Comparison of ENCODE assay signal across 8 cellular contexts in the genomic region with DNA sequence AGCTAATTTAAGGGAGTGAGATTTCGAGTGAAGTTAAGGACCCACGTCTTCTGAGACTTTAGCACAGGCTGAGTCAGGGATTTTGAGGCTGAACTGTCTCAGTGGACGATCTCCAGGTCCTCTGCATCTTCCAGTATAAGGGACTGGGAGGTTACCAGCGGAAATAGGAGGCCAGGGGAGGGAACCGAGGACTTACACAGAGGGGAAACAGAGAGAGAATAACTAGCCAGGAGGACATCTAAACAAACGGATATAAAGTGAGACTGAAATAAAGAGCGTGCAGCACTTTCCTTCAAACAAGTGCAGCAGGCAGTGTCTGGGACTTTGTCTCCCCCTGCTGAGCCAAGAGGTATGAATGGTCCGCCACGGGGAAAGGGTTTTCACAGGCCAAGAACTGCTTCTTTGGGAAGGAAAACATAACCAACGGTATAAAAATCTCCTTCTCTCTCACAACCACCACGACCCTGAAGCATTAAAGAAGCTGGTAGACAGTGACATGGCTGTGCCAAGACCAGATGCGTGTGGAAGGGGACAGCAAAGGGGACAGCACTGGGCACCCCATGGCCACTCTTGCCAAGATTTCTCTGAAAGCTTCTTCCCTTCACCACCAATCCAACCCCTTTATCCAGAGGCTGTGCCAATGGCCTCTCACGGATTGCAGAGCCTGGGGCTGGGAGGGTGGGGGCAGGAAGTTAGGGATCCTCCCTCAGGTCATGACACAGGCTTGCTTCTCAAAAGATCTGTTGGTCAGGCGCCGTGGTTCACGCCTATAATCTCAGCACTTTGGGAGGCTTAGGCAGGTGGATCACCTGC.
DNase-seq lines count a peak whose midpoint lies in the region; ATAC-seq and TF ChIP-seq lines count a peak whose summit lies in the region.

No MANE protein-coding gene starts in this region.

- H3K9me3 ChIP-seq in CD4-positive, CD25-positive, alpha-beta regulatory T cell (ENCODE audit: control insufficient read depth in 2 of 2, low read length in 2 of 2) = no peaks in the 10 kb centered on the region
- no peaks in the 10 kb centered on the region for H3K9me3 ChIP-seq in PC-9 (ENCODE audit: insufficient read depth, low read depth)
- no peaks in the 10 kb centered on the region for H3K9me3 ChIP-seq in transverse colon

- CTCF ChIA-PET in PC-9 (lab: Charles Lee) = interaction anchor here (0.6 to 1.0 kb wide), 4 partner anchors 10 to 808 kb away, joined by 3 to 7 read pairs (median 3); no protein-coding TSS in a partner anchor

- no peak overlapping the region for H2AFZ ChIP-seq in PC-9

- no peaks in the 10 kb centered on the region for H3F3A ChIP-seq in PC-9 (ENCODE audit: insufficient read depth, low read depth)

- peaks cover 2% of the 10 kb centered on the region for H3K36me3 ChIP-seq in CD4-positive, CD25-positive, alpha-beta regulatory T cell (ENCODE audit: control insufficient read depth, insufficient read depth, low read length)
- no peaks in the 10 kb centered on the region for H3K36me3 ChIP-seq in PC-9 (ENCODE audit: low read depth)
- H3K36me3 ChIP-seq in transverse colon = no peaks in the 10 kb centered on the region

- no peaks in the 10 kb centered on the region for H3K27me3 ChIP-seq in CD4-positive, CD25-positive, alpha-beta regulatory T cell (ENCODE audit: control insufficient read depth, insufficient read depth, low read length)
- H3K27me3 ChIP-seq in PC-9 (ENCODE audit: insufficient read depth, low read depth) (no peaks in the 10 kb centered on the region), foreskin keratinocyte (no peaks in the 10 kb centered on the region), transverse colon (no peaks in the 10 kb centered on the region)

- H3K4me3 Mint-ChIP-seq in CD4-positive, CD25-positive, alpha-beta regulatory T cell = no peak overlapping the region

- H3K27ac Mint-ChIP-seq in CD4-positive, CD25-positive, alpha-beta regulatory T cell = no peak overlapping the region

- DNase-seq in CD4-positive, CD25-positive, alpha-beta regulatory T cell = peak; percentile 27 to 68 (median 50)
- DNase-seq in HFF-Myc (ENCODE audit: extremely low read depth, low read depth) = peak; percentile 27
- peak in 1 of 2 experiments; percentile 67 for DNase-seq in PC-9
- peak; percentile 31 for DNase-seq in activated gamma-delta T cell treated with anti-CD3 and anti-CD28 coated beads, Interleukin-2, amount 50 U/mL, for 16 hours (ENCODE audit: low read depth)
- DNase-seq in foreskin keratinocyte = peak in 1 of 2 donors; percentile 42
- DNase-seq in nucleus accumbens (lab: John Stamatoyannopoulos, UW) = peak in 47 of 56 donors; percentile 4 to 82 (median 48)
- DNase-seq in transverse colon = peak; percentile 84

- TF ChIP-seq EP300 in transverse colon (IDR thresholded peaks at IDR 0.05; ENCODE audit: low read depth) = no peak

- H3K36me3 Mint-ChIP-seq in CD4-positive, CD25-positive, alpha-beta regulatory T cell = peaks cover 2% of the 10 kb centered on the region

- peak overlapping the region; percentile 37; the same call in 1 of the 2 replicates for H3K4me2 ChIP-seq in PC-9

- no peaks in the 10 kb centered on the region for H3K79me2 ChIP-seq in PC-9 (ENCODE audit: low read depth)

- 10 to 16% methylated on average over 8 to 15 of the region's 16 CpGs for WGBS in transverse colon (ENCODE audit: low coverage in 1 of 2), 2 donors

- H3K27ac ChIP-seq in CD4-positive, CD25-positive, alpha-beta regulatory T cell (ENCODE audit: insufficient read depth, low read length, poor library complexity, severe bottlenecking) = no peak overlapping the region
- H3K27ac ChIP-seq in PC-9 = no peak overlapping the region
- no peak overlapping the region for H3K27ac ChIP-seq in foreskin keratinocyte
- peak overlapping the region; percentile 76 to 85 (median 78) for H3K27ac ChIP-seq in transverse colon

- no peak overlapping the region for H3K4me3 ChIP-seq in CD4-positive, CD25-positive, alpha-beta regulatory T cell (ENCODE audit: low read depth, low read length)
- H3K4me3 ChIP-seq in HFF-Myc (replicated peaks; ENCODE audit: low read depth, low read length) (no peak overlapping the region), PC-9 (no peak overlapping the region), transverse colon (peak overlapping the region in 1 of 4 donors; percentile 28)

- POLR2A ChIA-PET in PC-9 (lab: Charles Lee; ENCODE audit: unreplicated experiment) = no interaction called here

- TF ChIP-seq CTCF in HFF-Myc (IDR thresholded peaks at IDR 0.05; ENCODE audit: low read depth, low read length, missing control alignments) (peak; percentile 76), PC-9 (conservative IDR thresholded peaks at IDR 0.05) (peak; percentile 78), foreskin keratinocyte (conservative IDR thresholded peaks at IDR 0.05) (peak; percentile 89), transverse colon (IDR thresholded peaks at IDR 0.05) (peak; percentile 61 to 71 (median 67))

- no peaks in the 10 kb centered on the region for H3K27me3 Mint-ChIP-seq in CD4-positive, CD25-positive, alpha-beta regulatory T cell

- peaks cover 0 to 5% (median 0%) of the 10 kb centered on the region in 4 donors for H3K4me1 Mint-ChIP-seq in CD4-positive, CD25-positive, alpha-beta regulatory T cell

- H3K4me1 ChIP-seq in CD4-positive, CD25-positive, alpha-beta regulatory T cell (ENCODE audit: control insufficient read depth, insufficient read depth, low read length, poor library complexity, severe bottlenecking) = peaks cover 4% of the 10 kb centered on the region
- no peaks in the 10 kb centered on the region for H3K4me1 ChIP-seq in PC-9 (replicated peaks; ENCODE audit: insufficient read depth)
- no peaks in the 10 kb centered on the region for H3K4me1 ChIP-seq in foreskin keratinocyte
- peaks cover 7 to 39% (median 29%) of the 10 kb centered on the region in 4 donors for H3K4me1 ChIP-seq in transverse colon

- H4K20me1 ChIP-seq in PC-9 (ENCODE audit: insufficient read depth) = no peaks in the 10 kb centered on the region

- TF ChIP-seq POLR2A in transverse colon (IDR thresholded peaks at IDR 0.05) = no peak

- intact Hi-C loops in PC-9 (cut with micrococcal nuclease; ENCODE audit: unreplicated experiment) (loop anchor here (1.0 to 10.0 kb wide), 6 partner anchors 151 to 826 kb away; partner anchors contain the start of gene HIPK2), transverse colon (cut with DNase I; ENCODE audit: low total_unique reads) (loop anchor here (5.0 kb wide), 1 partner anchor 264 kb away; the partner anchor contains the start of gene PARP12)

- in situ Hi-C loops in transverse colon (cut with MboI; ENCODE audit: low pct_ligation_motif_present in 1 of 4, low pct_unique_long_range_greater_than_20kb in 1 of 4, low sequenced_read_pairs in 3 of 4) = loop anchor here in 2 of 4 donors (25.0 kb wide), 2 partner anchors 239 to 264 kb away; partner anchors contain the start of gene PARP12 (in 1 of the 2)

- ATAC-seq in CD4-positive, CD25-positive, alpha-beta regulatory T cell (ENCODE audit: low read depth in 2 of 2) = peak; percentile 80 to 86
- ATAC-seq in foreskin keratinocyte (peak; percentile 87), GM19452 (IDR thresholded peaks at IDR 0.05; ENCODE audit: unreplicated experiment) (no peak)

- H3K9me3 Mint-ChIP-seq in CD4-positive, CD25-positive, alpha-beta regulatory T cell = no peaks in the 10 kb centered on the region

- no TSS peak for BruUV-seq in PC-9 (replicated peaks; lab: Mats Ljungman, UMichigan)

- no peaks in the 10 kb centered on the region for H3K9me2 ChIP-seq in PC-9 (ENCODE audit: insufficient read depth)

Comparison
In these comparisons a context has a peak if more than half of its experiments do, and no peak if none do; other contexts are left out.
1. H3K27ac ChIP-seq: peak in transverse colon (4 of 4); none in CD4-positive, CD25-positive, alpha-beta regulatory T cell (single experiment), PC-9 (single experiment) and foreskin keratinocyte (single experiment).
2. Peak in every context shown above with its lines, with median percentiles within 50 percentile points of each other: CTCF ChIP-seq.